ENCODE assay signal across 9 cellular contexts in genomic region chr12:19223018-19223417, GRCh38.
A peak's percentile ranks its signal among the peaks of the same experiment; 100 is the strongest.
DNase-seq lines count a peak whose midpoint lies in the region; ATAC-seq, FAIRE-seq and TF ChIP-seq lines count a peak whose summit lies in the region.
"Had no signal": no experiment of that assay in that cellular context is flagged by ENCODE, and none has a peak within 500 bp of the region (broad histone marks: within the 10 kb centered on the region; RNA-seq: fewer than 3 reads in every experiment).

No MANE protein-coding gene starts in this region.

- H3K9me3 Mint-ChIP-seq in stimulated activated naive B cell treated with anti-CD40 and anti-IgM and Interleukin-4, amounts not matched to agents 10 μg/mL and 1 μg/mL and 100 μg/mL, for 72 hours: peaks cover 1 to 7% of the 10 kb centered on the region in 2 donors
- no peaks in the 10 kb centered on the region for H3K9me3 Mint-ChIP-seq in activated CD8-positive, alpha-beta T cell treated with anti-CD3 and anti-CD28 coated beads, Interleukin-2, amount 10 ng/mL, durations not matched to agents 7 days and 5 days (ENCODE audit: insufficient read depth)
- H3K9me3 Mint-ChIP-seq: activated naive CD4-positive, alpha-beta T cell treated with anti-CD3 and anti-CD28 coated beads, Interleukin-2, amount 50 U/mL, for 24 hours had no signal

- H3K27me3 Mint-ChIP-seq in stimulated activated naive B cell treated with anti-CD40 and anti-IgM and Interleukin-4, amounts not matched to agents 10 μg/mL and 1 μg/mL and 100 μg/mL, for 72 hours: no peaks in the 10 kb centered on the region
- peaks cover 3% of the 10 kb centered on the region for H3K27me3 Mint-ChIP-seq in activated CD8-positive, alpha-beta T cell treated with anti-CD3 and anti-CD28 coated beads, Interleukin-2, amount 10 ng/mL, durations not matched to agents 7 days and 5 days (ENCODE audit: low read depth)

- DNase-seq in NCI-H526 (lab: John Stamatoyannopoulos, UW) (peak; percentile 4 to 22), NCI-H526 treated with DMSO at 0.1 percent for 48 hours (lab: John Stamatoyannopoulos, UW) (no peak), NCI-H446 (lab: John Stamatoyannopoulos, UW) (peak; percentile 55 to 75), endothelial cell of umbilical vein (ENCODE audit: low read depth, low spot score) (peak; percentile 43), GM20000 (ENCODE audit: low spot score) (no peak), UCSD-AML1 (lab: John Stamatoyannopoulos, UW; ENCODE audit: unreplicated experiment) (no peak)
- no peak for DNase-seq in stimulated activated naive B cell treated with anti-CD40 and anti-IgM and Interleukin-4, amounts not matched to agents 10 μg/mL and 1 μg/mL and 100 μg/mL, for 72 hours
- DNase-seq in activated CD8-positive, alpha-beta T cell treated with anti-CD3 and anti-CD28 coated beads, Interleukin-2, amount 10 ng/mL, durations not matched to agents 7 days and 5 days: no peak

- no peak overlapping the region for H3K9ac ChIP-seq in endothelial cell of umbilical vein (replicated peaks; ENCODE audit: extremely low read depth, insufficient read depth, low read length)

- dilution Hi-C loops in endothelial cell of umbilical vein (cut with MboI; ENCODE audit: extremely low pct_ligation_motif_present, low sequenced_read_pairs): no loop called here

- BruUV-seq in endothelial cell of umbilical vein (replicated peaks; lab: Mats Ljungman, UMichigan): no TSS peak

- H3K27ac Mint-ChIP-seq in stimulated activated naive B cell treated with anti-CD40 and anti-IgM and Interleukin-4, amounts not matched to agents 10 μg/mL and 1 μg/mL and 100 μg/mL, for 72 hours: no peak overlapping the region
- no peak overlapping the region for H3K27ac Mint-ChIP-seq in activated CD8-positive, alpha-beta T cell treated with anti-CD3 and anti-CD28 coated beads, Interleukin-2, amount 10 ng/mL, durations not matched to agents 7 days and 5 days
- H3K27ac Mint-ChIP-seq: activated naive CD4-positive, alpha-beta T cell treated with anti-CD3 and anti-CD28 coated beads, Interleukin-2, amount 50 U/mL, for 24 hours had no signal

- H3K36me3 ChIP-seq in endothelial cell of umbilical vein (ENCODE audit: control insufficient read depth in 2 of 2, extremely low read depth in 1 of 2, insufficient read depth in 2 of 2, low read length in 2 of 2): no peaks in the 10 kb centered on the region

- CTCF ChIA-PET in endothelial cell of umbilical vein (lab: Charles Lee): interaction anchor here (0.8 to 2.8 kb wide), 12 partner anchors 8 to 792 kb away, joined by 3 to 11 read pairs (median 3); no protein-coding TSS in a partner anchor
- CTCF ChIA-PET in activated CD8-positive, alpha-beta T cell treated with anti-CD3 and anti-CD28 coated beads, Interleukin-2, amount 10 ng/mL, durations not matched to agents 7 days and 5 days (lab: Charles Lee): interaction anchor here (1.6 to 2.0 kb wide), 3 partner anchors 12 to 37 kb away, joined by 3 to 7 read pairs (median 4); no protein-coding TSS in a partner anchor

- intact Hi-C loops in endothelial cell of umbilical vein (cut with micrococcal nuclease): no loop called here

- H3K4me1 ChIP-seq in endothelial cell of umbilical vein (ENCODE audit: control insufficient read depth, extremely low read depth, insufficient read depth, low read length): no peaks in the 10 kb centered on the region

- TF ChIP-seq CTCF in endothelial cell of umbilical vein (IDR thresholded peaks at IDR 0.05; ENCODE audit: extremely low read depth in 1 of 2, insufficient read depth in 1 of 2, low read depth in 1 of 2, low read length in 2 of 2) (peak; percentile 6 to 9), GM20000 (IDR thresholded peaks at IDR 0.05; ENCODE audit: extremely low read depth, missing control alignments) (no peak)

- FAIRE-seq in endothelial cell of umbilical vein (lab: Jason Lieb, UNC): no peak

- H3K27ac ChIP-seq in endothelial cell of umbilical vein (ENCODE audit: insufficient read depth, low read depth, low read length): no peak overlapping the region

- no peaks in the 10 kb centered on the region for H3K9me1 ChIP-seq in endothelial cell of umbilical vein (replicated peaks; ENCODE audit: control insufficient read depth, extremely low read depth, insufficient read depth, low read length)

- peak overlapping the region in 1 of 2 donors; percentile 51 for H3K4me3 Mint-ChIP-seq in stimulated activated naive B cell treated with anti-CD40 and anti-IgM and Interleukin-4, amounts not matched to agents 10 μg/mL and 1 μg/mL and 100 μg/mL, for 72 hours
- H3K4me3 Mint-ChIP-seq in activated CD8-positive, alpha-beta T cell treated with anti-CD3 and anti-CD28 coated beads, Interleukin-2, amount 10 ng/mL, durations not matched to agents 7 days and 5 days: no peak overlapping the region
- H3K4me3 Mint-ChIP-seq: activated naive CD4-positive, alpha-beta T cell treated with anti-CD3 and anti-CD28 coated beads, Interleukin-2, amount 50 U/mL, for 24 hours had no signal

- ATAC-seq in stimulated activated naive B cell treated with anti-CD40 and anti-IgM and Interleukin-4, amounts not matched to agents 10 μg/mL and 1 μg/mL and 100 μg/mL, for 72 hours (replicated peaks): peak; percentile 64 to 69
- ATAC-seq in activated CD8-positive, alpha-beta T cell treated with anti-CD3 and anti-CD28 coated beads, Interleukin-2, amount 10 ng/mL, durations not matched to agents 7 days and 5 days: no peak

- no peak overlapping the region for H3K4me2 ChIP-seq in endothelial cell of umbilical vein (ENCODE audit: insufficient read depth, low read length)

- no peaks in the 10 kb centered on the region for H3K27me3 ChIP-seq in endothelial cell of umbilical vein (ENCODE audit: control insufficient read depth in 2 of 2, insufficient read depth in 2 of 2, low read length in 2 of 2)

- no peak for TF ChIP-seq POLR2A in endothelial cell of umbilical vein (IDR thresholded peaks at IDR 0.05; ENCODE audit: low read depth, low read length)

- H3K4me1 Mint-ChIP-seq in stimulated activated naive B cell treated with anti-CD40 and anti-IgM and Interleukin-4, amounts not matched to agents 10 μg/mL and 1 μg/mL and 100 μg/mL, for 72 hours: peaks cover 12 to 34% of the 10 kb centered on the region in 2 donors
- H3K4me1 Mint-ChIP-seq in activated CD8-positive, alpha-beta T cell treated with anti-CD3 and anti-CD28 coated beads, Interleukin-2, amount 10 ng/mL, durations not matched to agents 7 days and 5 days (ENCODE audit: low read depth): no peaks in the 10 kb centered on the region
- H3K4me1 Mint-ChIP-seq: activated naive CD4-positive, alpha-beta T cell treated with anti-CD3 and anti-CD28 coated beads, Interleukin-2, amount 50 U/mL, for 24 hours had no signal

- POLR2A ChIA-PET in endothelial cell of umbilical vein (lab: Charles Lee): no interaction called here
- POLR2A ChIA-PET in activated CD8-positive, alpha-beta T cell treated with anti-CD3 and anti-CD28 coated beads, Interleukin-2, amount 10 ng/mL, durations not matched to agents 7 days and 5 days (lab: Charles Lee): no interaction called here

- H3K79me2 ChIP-seq in endothelial cell of umbilical vein (ENCODE audit: control insufficient read depth, insufficient read depth, low read length): no peaks in the 10 kb centered on the region

- H3K4me3 ChIP-seq in endothelial cell of umbilical vein (replicated peaks in 1 of 3; ENCODE audit: insufficient read depth in 1 of 3, low read depth in 1 of 3, low read length in 3 of 3): no peak overlapping the region

- H4K20me1 ChIP-seq in endothelial cell of umbilical vein (replicated peaks; ENCODE audit: control insufficient read depth, extremely low read depth, insufficient read depth, low read length): no peaks in the 10 kb centered on the region

- H3K9me3 ChIP-seq in endothelial cell of umbilical vein (replicated peaks; ENCODE audit: control insufficient read depth, insufficient read depth, low read length): no peaks in the 10 kb centered on the region

- H2AFZ ChIP-seq in endothelial cell of umbilical vein (ENCODE audit: low read depth, low read length): no peak overlapping the region

- peaks cover 0 to 5% of the 10 kb centered on the region in 2 donors for H3K36me3 Mint-ChIP-seq in stimulated activated naive B cell treated with anti-CD40 and anti-IgM and Interleukin-4, amounts not matched to agents 10 μg/mL and 1 μg/mL and 100 μg/mL, for 72 hours
- no peaks in the 10 kb centered on the region for H3K36me3 Mint-ChIP-seq in activated CD8-positive, alpha-beta T cell treated with anti-CD3 and anti-CD28 coated beads, Interleukin-2, amount 10 ng/mL, durations not matched to agents 7 days and 5 days (ENCODE audit: low read depth)
- H3K36me3 Mint-ChIP-seq: activated naive CD4-positive, alpha-beta T cell treated with anti-CD3 and anti-CD28 coated beads, Interleukin-2, amount 50 U/mL, for 24 hours had no signal

TF ChIP-seq in endothelial cell of umbilical vein, 7 proteins besides CTCF, POLR2A, EP300 and RAD21:
- TF ChIP-seq GATA2 (IDR thresholded peaks at IDR 0.05; ENCODE audit: insufficient read depth, insufficient read length, low read depth, low read length) (no peak), JUN (IDR thresholded peaks at IDR 0.05; ENCODE audit: borderline replicate concordance, insufficient read depth, insufficient read length, low read depth) (no peak), FOS (IDR thresholded peaks at IDR 0.05; ENCODE audit: borderline replicate concordance, insufficient read depth, low read length) (no peak), EZH2 (IDR thresholded peaks at IDR 0.05; ENCODE audit: borderline replicate concordance, low read depth, low read length, severe bottlenecking) (no peak), MYC (IDR thresholded peaks at IDR 0.05; ENCODE audit: low read depth, low read length) (no peak), MAX (IDR thresholded peaks at IDR 0.05; ENCODE audit: insufficient read depth, insufficient read length) (no peak), POLR2AphosphoS5 (IDR thresholded peaks at IDR 0.05; ENCODE audit: insufficient read depth, low read depth, low read length) (no peak)

Comparison
In these comparisons a context has a peak if more than half of its experiments do, and no peak if none do; other contexts are left out.
1. DNase-seq: peak in NCI-H526 (2 of 2), NCI-H446 (2 of 2) and endothelial cell of umbilical vein (single experiment); none in NCI-H526 treated with DMSO at 0.1 percent for 48 hours (single experiment), stimulated activated naive B cell treated with anti-CD40 and anti-IgM and Interleukin-4, amounts not matched to agents 10 μg/mL and 1 μg/mL and 100 μg/mL, for 72 hours (single experiment), GM20000 (single experiment), activated CD8-positive, alpha-beta T cell treated with anti-CD3 and anti-CD28 coated beads, Interleukin-2, amount 10 ng/mL, durations not matched to agents 7 days and 5 days (single experiment) and UCSD-AML1 (single experiment).